Comparison of ENCODE assay signal across 1 cellular context in the genomic region with DNA sequence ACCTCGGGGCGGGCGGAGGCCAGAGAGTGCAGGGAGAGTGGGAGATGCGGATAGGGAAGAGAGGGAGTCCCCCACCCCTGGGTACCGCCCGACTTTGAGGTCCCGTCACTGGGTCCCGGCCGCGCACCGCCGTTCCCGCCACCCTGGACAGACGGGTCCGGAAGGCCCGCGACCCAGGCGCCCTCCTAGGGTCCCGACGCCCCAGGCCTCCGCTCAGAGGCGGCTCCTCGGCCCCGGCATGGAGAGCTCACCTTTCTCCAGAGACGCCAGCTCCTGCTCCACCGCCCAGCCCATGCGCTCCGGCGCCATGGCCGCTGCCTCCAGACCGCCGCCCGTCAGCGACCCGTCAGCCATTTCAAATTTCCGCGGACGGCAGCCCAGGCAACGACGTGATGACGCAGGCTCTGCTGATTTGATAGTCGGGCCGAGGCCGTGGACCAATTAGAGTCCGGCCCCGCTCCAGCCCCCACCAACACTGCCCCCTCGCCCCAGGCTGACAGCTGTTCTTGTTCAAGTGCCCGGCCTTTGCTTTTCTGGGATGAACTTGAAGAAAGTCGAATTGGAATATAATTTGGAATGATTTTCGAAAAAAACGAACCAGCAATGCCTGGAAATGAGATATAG.
TF ChIP-seq lines count a peak whose summit lies in the region.

A gene with protein sequence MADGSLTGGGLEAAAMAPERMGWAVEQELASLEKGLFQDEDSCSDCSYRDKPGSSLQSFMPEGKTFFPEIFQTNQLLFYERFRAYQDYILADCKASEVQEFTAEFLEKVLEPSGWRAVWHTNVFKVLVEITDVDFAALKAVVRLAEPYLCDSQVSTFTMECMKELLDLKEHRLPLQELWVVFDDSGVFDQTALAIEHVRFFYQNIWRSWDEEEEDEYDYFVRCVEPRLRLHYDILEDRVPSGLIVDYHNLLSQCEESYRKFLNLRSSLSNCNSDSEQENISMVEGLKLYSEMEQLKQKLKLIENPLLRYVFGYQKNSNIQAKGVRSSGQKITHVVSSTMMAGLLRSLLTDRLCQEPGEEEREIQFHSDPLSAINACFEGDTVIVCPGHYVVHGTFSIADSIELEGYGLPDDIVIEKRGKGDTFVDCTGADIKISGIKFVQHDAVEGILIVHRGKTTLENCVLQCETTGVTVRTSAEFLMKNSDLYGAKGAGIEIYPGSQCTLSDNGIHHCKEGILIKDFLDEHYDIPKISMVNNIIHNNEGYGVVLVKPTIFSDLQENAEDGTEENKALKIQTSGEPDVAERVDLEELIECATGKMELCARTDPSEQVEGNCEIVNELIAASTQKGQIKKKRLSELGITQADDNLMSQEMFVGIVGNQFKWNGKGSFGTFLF (minus strand): TSS at position 374 of the 624 bp plus-strand sequence. CDS start 20 bp downstream, at position 354.

TF ChIP-seq in HEK293, 187 proteins besides CTCF, POLR2A, EP300 and RAD21 (continued from another document):
- TF ChIP-seq ZEB2 (tag by site-specific recombination; IDR thresholded peaks at IDR 0.05): 0 out of 2 replicates have a peak, but pooled peaks have one; percentile 48
- TF ChIP-seq ZXDB (tag by site-specific recombination; IDR thresholded peaks at IDR 0.05): peak; percentile 85
- TF ChIP-seq, protein P1, sequence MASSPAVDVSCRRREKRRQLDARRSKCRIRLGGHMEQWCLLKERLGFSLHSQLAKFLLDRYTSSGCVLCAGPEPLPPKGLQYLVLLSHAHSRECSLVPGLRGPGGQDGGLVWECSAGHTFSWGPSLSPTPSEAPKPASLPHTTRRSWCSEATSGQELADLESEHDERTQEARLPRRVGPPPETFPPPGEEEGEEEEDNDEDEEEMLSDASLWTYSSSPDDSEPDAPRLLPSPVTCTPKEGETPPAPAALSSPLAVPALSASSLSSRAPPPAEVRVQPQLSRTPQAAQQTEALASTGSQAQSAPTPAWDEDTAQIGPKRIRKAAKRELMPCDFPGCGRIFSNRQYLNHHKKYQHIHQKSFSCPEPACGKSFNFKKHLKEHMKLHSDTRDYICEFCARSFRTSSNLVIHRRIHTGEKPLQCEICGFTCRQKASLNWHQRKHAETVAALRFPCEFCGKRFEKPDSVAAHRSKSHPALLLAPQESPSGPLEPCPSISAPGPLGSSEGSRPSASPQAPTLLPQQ (tag by site-specific recombination; IDR thresholded peaks at IDR 0.05): peak; percentile 66; the same call in 1 of the 2 replicates
- TF ChIP-seq SP7 (tag by site-specific recombination; IDR thresholded peaks at IDR 0.05): peak; percentile 62; the same call in 1 of the 2 replicates
- TF ChIP-seq KLF8 (tag by site-specific recombination; IDR thresholded peaks at IDR 0.05): peak; percentile 26; the same call in 1 of the 2 replicates
- no peak for TF ChIP-seq SALL2 (tag by site-specific recombination; IDR thresholded peaks at IDR 0.05; ENCODE audit: borderline replicate concordance)
- no peak for TF ChIP-seq SCRT2 (tag by site-specific recombination; IDR thresholded peaks at IDR 0.05)
- TF ChIP-seq KLF10 (tag by site-specific recombination; IDR thresholded peaks at IDR 0.05): peak; percentile 96
- TF ChIP-seq ZNF404 (tag by site-specific recombination; IDR thresholded peaks at IDR 0.05): no peak
- TF ChIP-seq ZNF558 (tag by site-specific recombination; IDR thresholded peaks at IDR 0.05): no peak
